Comparison of ENCODE assay signal across 1 cellular context in the genomic region with DNA sequence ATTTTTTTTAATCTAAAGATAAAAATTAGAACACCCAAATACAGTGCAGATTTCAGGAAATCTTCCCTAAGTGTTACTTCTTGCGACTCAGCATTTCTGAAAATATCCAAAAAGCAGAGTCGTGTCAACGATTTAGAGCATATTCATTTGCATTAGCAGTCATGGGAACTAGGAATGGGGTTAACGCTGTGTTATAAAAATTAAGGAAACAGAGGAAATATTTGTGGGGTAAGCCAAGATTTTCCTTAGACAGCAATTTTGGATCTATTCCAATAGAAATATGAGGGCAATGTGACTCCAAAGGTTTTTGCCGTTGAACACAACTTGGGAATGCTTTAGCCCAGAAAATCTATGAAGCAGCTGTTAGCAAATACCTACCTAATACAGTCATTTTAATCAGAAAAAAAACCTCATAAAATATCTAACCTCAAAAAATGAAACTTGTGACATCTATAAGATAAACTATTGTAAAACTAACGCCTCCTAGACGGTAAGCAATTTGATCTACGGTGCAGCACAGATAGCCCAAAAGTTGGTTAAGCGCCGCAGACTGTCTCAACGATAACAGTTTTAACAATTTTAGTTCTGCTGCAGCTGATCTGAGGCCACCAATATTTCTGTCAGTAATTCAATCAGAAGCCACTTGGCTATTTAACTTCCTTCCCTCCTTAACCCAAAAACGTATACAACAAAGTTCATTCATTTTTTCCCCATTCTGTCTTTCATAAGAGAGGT.
TF ChIP-seq lines count a peak whose summit lies in the region.

No MANE protein-coding gene starts in this region.

TF ChIP-seq in IMR-90, 13 proteins besides CTCF, POLR2A, EP300 and RAD21:
- TF ChIP-seq BHLHE40 (IDR thresholded peaks at IDR 0.05; ENCODE audit: low read depth, low read length): no peak
- TF ChIP-seq FOS (IDR thresholded peaks at IDR 0.05; ENCODE audit: low read depth, low read length): no peak
- TF ChIP-seq MAFK (IDR thresholded peaks at IDR 0.05; ENCODE audit: low read depth, low read length): peak; percentile 69
- TF ChIP-seq CHD1 (IDR thresholded peaks at IDR 0.05; ENCODE audit: low read depth, low read length): no peak
